ENCODE assay signal across 15 cellular contexts in genomic region chr4:1403591-1404572, GRCh38. TPM values are rescaled to one million over a fixed set of nuclear protein-coding genes. Genes with fewer than 3 reads are reported as not detected.
DNase-seq lines count a peak whose midpoint lies in the region; ATAC-seq and FAIRE-seq lines count a peak whose summit lies in the region.
"Had no signal": no experiment of that assay in that cellular context is flagged by ENCODE, and none has a peak within 500 bp of the region (broad histone marks: within the 10 kb centered on the region; RNA-seq: fewer than 3 reads in every experiment).

No MANE protein-coding gene starts in this region.

- POLR2A ChIA-PET in activated naive CD8-positive, alpha-beta T cell treated with anti-CD3 and anti-CD28 coated beads, Interleukin-2, amount 10 ng/mL, durations not matched to agents 7 days and 5 days (lab: Charles Lee) = no interaction called here

- peak overlapping the region; percentile 12 for H3K27ac Mint-ChIP-seq in activated naive CD8-positive, alpha-beta T cell treated with anti-CD3 and anti-CD28 coated beads, Interleukin-2, amount 10 ng/mL, durations not matched to agents 7 days and 5 days
- peak overlapping the region in 1 of 6 donors; percentile 30 for H3K27ac Mint-ChIP-seq in naive B cell
- H3K27ac Mint-ChIP-seq: activated T-helper 2 cell treated with anti-CD3 and anti-CD28 coated beads, Interferon-gamma antibody, Interleukin-2, Interleukin-4, amounts not matched to agents 10 μg/mL and 5 μg/mL and 100 μg/mL, durations not matched to agents 14 hours and 24 hours and 36 hours; stimulated activated effector memory CD8-positive, alpha-beta T cell treated with anti-CD3 and anti-CD28 coated beads, Interleukin-12 subunit alpha, Interleukin-12 subunit beta, amount 100 ng/mL, for 72 hours had no signal

- peaks cover 7% of the 10 kb centered on the region for H3K4me1 Mint-ChIP-seq in activated naive CD8-positive, alpha-beta T cell treated with anti-CD3 and anti-CD28 coated beads, Interleukin-2, amount 10 ng/mL, durations not matched to agents 7 days and 5 days
- H3K4me1 Mint-ChIP-seq in naive B cell = peaks cover 11 to 20% (median 12%) of the 10 kb centered on the region in 3 donors

- DNase-seq in AG08396 (ENCODE audit: low spot score) = peak; percentile 36
- DNase-seq in ELF-1 (ENCODE audit: low read depth, low spot score) = peak; percentile 18
- no peak for DNase-seq in activated naive CD8-positive, alpha-beta T cell treated with anti-CD3 and anti-CD28 coated beads, Interleukin-2, amount 10 ng/mL, durations not matched to agents 7 days and 5 days
- no peak for DNase-seq in naive B cell
- no peak for DNase-seq in NCI-H69 (lab: John Stamatoyannopoulos, UW)
- no peak for DNase-seq in RCC 7860 (ENCODE audit: low spot score)
- DNase-seq: HCEC 1CT, OCI-M1 had no signal

- ATAC-seq in activated naive CD8-positive, alpha-beta T cell treated with anti-CD3 and anti-CD28 coated beads, Interleukin-2, amount 10 ng/mL, durations not matched to agents 7 days and 5 days (ENCODE audit: low read depth) = no peak
- ATAC-seq in naive B cell (ENCODE audit: low read depth in 2 of 2) (no peak), GM21737 (IDR thresholded peaks at IDR 0.05; ENCODE audit: unreplicated experiment) (no peak), GM21529 (IDR thresholded peaks at IDR 0.05; ENCODE audit: unreplicated experiment) (no peak)
- ATAC-seq: stimulated activated effector memory CD8-positive, alpha-beta T cell treated with anti-CD3 and anti-CD28 coated beads, Interleukin-12 subunit alpha, Interleukin-12 subunit beta, amount 100 ng/mL, for 72 hours had no signal

- H3K27me3 Mint-ChIP-seq in activated naive CD8-positive, alpha-beta T cell treated with anti-CD3 and anti-CD28 coated beads, Interleukin-2, amount 10 ng/mL, durations not matched to agents 7 days and 5 days = peaks cover 36% of the 10 kb centered on the region
- peaks cover 13 to 64% (median 36%) of the 10 kb centered on the region in 3 donors for H3K27me3 Mint-ChIP-seq in naive B cell

- H3K36me3 Mint-ChIP-seq in activated naive CD8-positive, alpha-beta T cell treated with anti-CD3 and anti-CD28 coated beads, Interleukin-2, amount 10 ng/mL, durations not matched to agents 7 days and 5 days = peaks cover 2% of the 10 kb centered on the region
- peaks cover 0 to 10% of the 10 kb centered on the region in 2 donors for H3K36me3 Mint-ChIP-seq in naive B cell

- H3K4me3 Mint-ChIP-seq in activated naive CD8-positive, alpha-beta T cell treated with anti-CD3 and anti-CD28 coated beads, Interleukin-2, amount 10 ng/mL, durations not matched to agents 7 days and 5 days = peak overlapping the region; percentile 16
- H3K4me3 Mint-ChIP-seq in naive B cell = peak overlapping the region in 7 of 8 donors; percentile 25 to 63 (median 49)
- H3K4me3 Mint-ChIP-seq: stimulated activated effector memory CD8-positive, alpha-beta T cell treated with anti-CD3 and anti-CD28 coated beads, Interleukin-12 subunit alpha, Interleukin-12 subunit beta, amount 100 ng/mL, for 72 hours; T-helper 2 cell treated with Interferon-gamma antibody and Interleukin-4, amounts not matched to agents 5 μg/mL and 100 μg/mL, for 36 hours had no signal

- H3K9me3 Mint-ChIP-seq in activated naive CD8-positive, alpha-beta T cell treated with anti-CD3 and anti-CD28 coated beads, Interleukin-2, amount 10 ng/mL, durations not matched to agents 7 days and 5 days = peaks cover 2% of the 10 kb centered on the region
- peaks cover 0 to 6% (median 3%) of the 10 kb centered on the region in 7 donors for H3K9me3 Mint-ChIP-seq in naive B cell
- H3K9me3 Mint-ChIP-seq: stimulated activated effector memory CD8-positive, alpha-beta T cell treated with anti-CD3 and anti-CD28 coated beads, Interleukin-12 subunit alpha, Interleukin-12 subunit beta, amount 100 ng/mL, for 72 hours; T-helper 2 cell treated with Interferon-gamma antibody and Interleukin-4, amounts not matched to agents 5 μg/mL and 100 μg/mL, for 36 hours had no signal

- no peak for FAIRE-seq in RCC 7860 (lab: Jason Lieb, UNC)

RNA-seq across cellular contexts. Expression of gene NKX1-1, which starts 2.4 kb away (rescaled TPM):
- not detected for total RNA-seq in activated naive CD8-positive, alpha-beta T cell treated with anti-CD3 and anti-CD28 coated beads, Interleukin-2, amount 10 ng/mL, durations not matched to agents 7 days and 5 days
- polyA plus RNA-seq in naive B cell (ENCODE audit: low read depth in 6 of 6) = not detected
- total RNA-seq: activated T-helper 2 cell treated with anti-CD3 and anti-CD28 coated beads, Interferon-gamma antibody, Interleukin-2, Interleukin-4, amounts not matched to agents 10 μg/mL and 5 μg/mL and 100 μg/mL, durations not matched to agents 14 hours and 24 hours and 36 hours; kidney epithelial cell; LHCN-M2 had no signal

RNA-seq across cellular contexts. Expression of gene UVSSA, which starts 56.9 kb away (rescaled TPM):
- total RNA-seq in activated naive CD8-positive, alpha-beta T cell treated with anti-CD3 and anti-CD28 coated beads, Interleukin-2, amount 10 ng/mL, durations not matched to agents 7 days and 5 days = 10 to 100 TPM; 30.0 to 30.9 TPM
- polyA plus RNA-seq in naive B cell (ENCODE audit: low read depth in 6 of 6) = 1 to 10 TPM; 2.0 to 5.6 (median 3.0) TPM

Comparison
In these comparisons a context has a peak if more than half of its experiments do, and no peak if none do; other contexts are left out.
1. DNase-seq: peak in AG08396 (single experiment) and ELF-1 (single experiment); none in activated naive CD8-positive, alpha-beta T cell treated with anti-CD3 and anti-CD28 coated beads, Interleukin-2, amount 10 ng/mL, durations not matched to agents 7 days and 5 days (single experiment), naive B cell (single experiment), NCI-H69 (single experiment) and RCC 7860 (single experiment).